In the genomic region with DNA sequence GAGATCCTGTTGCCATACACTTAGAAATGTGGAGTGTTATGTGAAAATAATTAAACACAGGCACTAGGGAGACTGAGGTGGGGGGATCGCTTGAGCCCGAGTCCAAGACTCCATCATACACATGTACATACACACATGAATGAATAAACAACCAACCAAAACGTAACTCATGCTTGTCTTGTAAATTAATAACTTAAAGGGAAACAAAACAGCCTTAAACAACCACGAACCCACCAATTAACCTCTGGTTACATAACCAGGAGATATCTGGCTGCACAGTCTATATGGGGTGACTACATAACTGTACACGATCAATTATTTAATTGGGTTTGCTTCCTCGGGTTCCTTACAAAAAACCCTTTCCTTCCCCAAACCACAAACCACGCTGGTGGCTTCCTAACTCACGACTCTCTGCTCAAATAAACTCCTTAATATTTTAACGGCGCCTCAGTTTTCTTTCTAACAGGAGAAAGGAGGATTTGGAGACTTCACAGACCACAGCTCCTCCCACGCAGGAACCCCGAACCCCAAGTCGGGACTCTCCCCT, we compare ENCODE assay signal across 8 cellular contexts. TPM values are rescaled to one million over a fixed set of nuclear protein-coding genes. Genes with fewer than 3 reads are reported as not detected.
DNase-seq lines count a peak whose midpoint lies in the region; ATAC-seq, FAIRE-seq and TF ChIP-seq lines count a peak whose summit lies in the region.

No MANE protein-coding gene starts in this region.

- peaks cover 16% of the 10 kb centered on the region for H3K4me1 Mint-ChIP-seq in type B pancreatic cell (ENCODE audit: unreplicated experiment)

- FAIRE-seq in K562 (lab: Jason Lieb, UNC), result no peak

- H3K36me3 ChIP-seq in A673 (ENCODE audit: insufficient read depth, low read length, poor library complexity, severe bottlenecking) (peaks cover 5% of the 10 kb centered on the region), KMS-11 (ENCODE audit: insufficient read depth) (no peaks in the 10 kb centered on the region; the same call in 1 of the 2 replicates), K562 (ENCODE audit: control insufficient read depth, insufficient read depth, low read length) (no peaks in the 10 kb centered on the region; the same call in 2 of the 3 replicates), liver (ENCODE audit: control insufficient read depth in 4 of 4, insufficient read depth in 3 of 4, low read depth in 1 of 4, low read length in 3 of 4) (peaks cover 0 to 2% (median 0%) of the 10 kb centered on the region in 4 donors)

- in situ Hi-C loops in K562 (cut with MboI), result no loop called here

- H3K9ac ChIP-seq in KMS-11 (peak overlapping the region; percentile 81), K562 (ENCODE audit: insufficient read depth in 1 of 2, low read depth in 2 of 2, low read length in 2 of 2) (peak overlapping the region; percentile 93 to 100), liver (ENCODE audit: low read depth in 1 of 2, low read length in 2 of 2) (peak overlapping the region; percentile 57 to 81)

- POLR2A ChIA-PET in A673 (lab: Charles Lee; ENCODE audit: low non-redundant PET) (no interaction called here), K562 (lab: Yijun Ruan, JAX) (interaction anchor here (0.6 to 1.6 kb wide), 3 partner anchors 33 to 271 kb away, joined by 3 to 8 read pairs (median 5); no protein-coding TSS in a partner anchor)

- no peaks in the 10 kb centered on the region for H4K20me1 ChIP-seq in KMS-11 (ENCODE audit: insufficient read depth)
- no peaks in the 10 kb centered on the region for H4K20me1 ChIP-seq in K562 (replicated peaks; ENCODE audit: control insufficient read depth, insufficient read depth, low read length)

- H2AFZ ChIP-seq in KMS-11 (ENCODE audit: low read depth) (peak overlapping the region; percentile 76), K562 (ENCODE audit: low read depth, low read length) (peak overlapping the region; percentile 97)

- H3K27ac ChIP-seq in A673 (ENCODE audit: low read depth, low read length, poor library complexity, severe bottlenecking), result peak overlapping the region; percentile 81
- peak overlapping the region; percentile 60 for H3K27ac ChIP-seq in KMS-11
- H3K27ac ChIP-seq in K562 (ENCODE audit: extremely low read depth, low read depth, low read length), result peak overlapping the region; percentile 85
- H3K27ac ChIP-seq in liver (ENCODE audit: low read depth in 1 of 2, low read length in 2 of 2), result peak overlapping the region; percentile 52 to 68

- no peak for TF ChIP-seq RAD21 in K562 (CRISPR knock-in tag; conservative IDR thresholded peaks at IDR 0.05 in 1 of 2, IDR thresholded peaks at IDR 0.05 in 1 of 2)
- no peak for TF ChIP-seq RAD21 in liver (IDR thresholded peaks at IDR 0.05)

- no peaks in the 10 kb centered on the region for H3K4me1 ChIP-seq in A673 (ENCODE audit: insufficient read depth, low read length, poor library complexity, severe bottlenecking)
- peaks cover 7% of the 10 kb centered on the region for H3K4me1 ChIP-seq in KMS-11 (ENCODE audit: low read depth, poor library complexity, severe bottlenecking)
- peaks cover 8 to 11% of the 10 kb centered on the region in 2 experiments; a peak in 4 of 5 replicates for H3K4me1 ChIP-seq in K562 (replicated peaks in 1 of 2; ENCODE audit: control insufficient read depth in 2 of 2, insufficient read depth in 2 of 2, low read length in 2 of 2)
- peaks cover 0 to 12% (median 5%) of the 10 kb centered on the region in 4 donors for H3K4me1 ChIP-seq in liver (ENCODE audit: control insufficient read depth in 4 of 4, insufficient read depth in 4 of 4, low read length in 3 of 4)

- WGBS in K562 (ENCODE audit: insufficient coverage, low coverage, missing lambda C conversion rate), result 2% methylated on average over 13 of the region's 13 CpGs
- 2% methylated on average over 13 of the region's 13 CpGs for WGBS in liver

- no peaks in the 10 kb centered on the region for H3K9me3 ChIP-seq in A673 (ENCODE audit: low read depth, low read length, poor library complexity, severe bottlenecking)
- H3K9me3 ChIP-seq in K562 (replicated peaks; ENCODE audit: control insufficient read depth, insufficient read depth, low read depth, low read length), result peaks cover 7% of the 10 kb centered on the region; the same call in 1 of the 2 replicates
- peaks cover 0 to 5% (median 0%) of the 10 kb centered on the region in 4 donors for H3K9me3 ChIP-seq in liver (ENCODE audit: control insufficient read depth in 4 of 4, low read length in 3 of 4)

- CTCF ChIA-PET in A673 (lab: Charles Lee) (no interaction called here), K562 (lab: Yijun Ruan, JAX; ENCODE audit: low intra/inter-chr PET ratio) (no interaction called here)

- H3K36me3 Mint-ChIP-seq in type B pancreatic cell, result peaks cover 36% of the 10 kb centered on the region

- peak; percentile 38 for DNase-seq in A673 (ENCODE audit: low spot score)
- peak in 1 of 4 experiments; percentile 17 for DNase-seq in K562 (ENCODE audit: extremely low read depth in 1 of 4, low spot score in 3 of 4)
- no peak for DNase-seq in type B pancreatic cell (ENCODE audit: extremely low spot score, unreplicated experiment)
- no peak for DNase-seq in OCI-M1 (lab: John Stamatoyannopoulos, UW)
- no peak for DNase-seq in CD1c-positive myeloid dendritic cell (ENCODE audit: extremely low spot score)

- H3K9me1 ChIP-seq in K562 (ENCODE audit: control insufficient read depth, insufficient read depth, low read length), result no peaks in the 10 kb centered on the region

- no peak for TF ChIP-seq CTCF in A673 (conservative IDR thresholded peaks at IDR 0.05; ENCODE audit: low read depth, low read length)
- TF ChIP-seq CTCF in KMS-11 (conservative IDR thresholded peaks at IDR 0.05; ENCODE audit: low read depth, low read length), result no peak
- TF ChIP-seq CTCF in K562 (IDR thresholded peaks at IDR 0.05 in 2 of 3, conservative IDR thresholded peaks at IDR 0.05 in 1 of 3; ENCODE audit: insufficient read depth in 2 of 3, low read depth in 1 of 3, low read length in 3 of 3), result no peak
- TF ChIP-seq CTCF in liver (IDR thresholded peaks at IDR 0.05; ENCODE audit: low read depth, low read length, missing input control), result no peak
- no peak for TF ChIP-seq CTCF in type B pancreatic cell (conservative IDR thresholded peaks at IDR 0.05)

- H3K4me2 ChIP-seq in KMS-11 (peak overlapping the region; percentile 72), K562 (ENCODE audit: insufficient read depth, low read length) (peak overlapping the region; percentile 87)

- no peaks in the 10 kb centered on the region for H3K27me3 Mint-ChIP-seq in type B pancreatic cell

- TF ChIP-seq POLR2A in K562 (conservative IDR thresholded peaks at IDR 0.05), result no peak

- no peaks in the 10 kb centered on the region for H3K27me3 ChIP-seq in A673 (replicated peaks; ENCODE audit: insufficient read depth, low read depth, low read length, poor library complexity)
- H3K27me3 ChIP-seq in KMS-11 (ENCODE audit: insufficient read depth, low read depth), result no peaks in the 10 kb centered on the region
- no peaks in the 10 kb centered on the region for H3K27me3 ChIP-seq in K562 (ENCODE audit: control insufficient read depth in 2 of 2, insufficient read depth in 2 of 2, low read length in 2 of 2)
- H3K27me3 ChIP-seq in liver (ENCODE audit: control insufficient read depth in 4 of 4, insufficient read depth in 4 of 4, low read length in 3 of 4), result no peaks in the 10 kb centered on the region

- peaks cover 36% of the 10 kb centered on the region for H3K79me2 ChIP-seq in KMS-11 (ENCODE audit: insufficient read depth, low read depth)
- H3K79me2 ChIP-seq in K562 (ENCODE audit: control insufficient read depth, insufficient read depth, low read length), result peaks cover 48% of the 10 kb centered on the region

- intact Hi-C loops in A673 (cut with micrococcal nuclease; ENCODE audit: unreplicated experiment), result no loop called here
- intact Hi-C loops in K562 (cut with micrococcal nuclease), result loop anchor here (1.0 to 5.0 kb wide), 3 partner anchors 27 to 171 kb away; a partner anchor contains a TSS

- peak; percentile 28 for ATAC-seq in GM18511 (IDR thresholded peaks at IDR 0.05; ENCODE audit: unreplicated experiment)
- peak; percentile 2; the same call in 2 of the 3 replicates for ATAC-seq in K562

- TSS peak; percentile 63 for BruUV-seq in A673 (replicated peaks; lab: Mats Ljungman, UMichigan)
- BruUV-seq in K562 (replicated peaks; lab: Mats Ljungman, UMichigan), result TSS peak; percentile 51

- peaks cover 12% of the 10 kb centered on the region for H3K9me3 Mint-ChIP-seq in type B pancreatic cell

- peak overlapping the region; percentile 83 for H3K4me3 ChIP-seq in A673 (ENCODE audit: low read depth, low read length, poor library complexity, severe bottlenecking)
- H3K4me3 ChIP-seq in KMS-11 (IDR thresholded peaks at IDR 0.05; ENCODE audit: insufficient read depth, low read depth, low read length), result peak overlapping the region; percentile 66
- peak overlapping the region; percentile 80 for H3K4me3 ChIP-seq in K562
- peak overlapping the region; percentile 79 to 88 (median 83) for H3K4me3 ChIP-seq in liver (ENCODE audit: low read depth in 1 of 3, low read length in 3 of 3)

- no peak for TF ChIP-seq EP300 in K562 (IDR thresholded peaks at IDR 0.05; ENCODE audit: low read length)

- peak overlapping the region; percentile 86 for H3K27ac Mint-ChIP-seq in type B pancreatic cell

- H3K4me3 Mint-ChIP-seq in type B pancreatic cell, result peak overlapping the region; percentile 91

RNA-seq across cellular contexts. Expression of a gene that starts 0.8 kb away (rescaled TPM):
- total RNA-seq in A673 (2021) (5.9 and 6.5 TPM in 2 replicates), K562 (2014; rRNA removed) (6.7 and 8.9 TPM in 2 replicates), K562 (2014; rRNA removed; fragmentation: Illumina TruSeq; extraction: Trizol) (14.5 and 17.8 TPM in 2 replicates), K562 (2015; rRNA removed; fragmentation: Illumina TruSeq; extraction: Trizol) (10.3 and 11.2 TPM in 2 replicates), K562 (2021) (7.1 and 7.9 TPM in 2 replicates), liver (1 to 10 TPM; 1.6 to 2.3 TPM), type B pancreatic cell (ENCODE audit: low replicate concordance) (6.6 and 8.5 TPM in 2 replicates)
- 4.5 and 17.1 TPM in 2 replicates for total RNA-seq in K562 (2011; cell fraction: chromatin; rRNA removed; ENCODE audit: low replicate concordance)
- total RNA-seq in K562 (2011; cell fraction: nucleolus; rRNA removed), result 2.8 and 5.1 TPM in 2 replicates
- 6.5 and 7.7 TPM in 2 replicates for total RNA-seq in K562 (2011; cell fraction: nucleoplasm; rRNA removed)
- polyA plus RNA-seq in K562 (2011; rRNA removed) (9.7 and 11.8 TPM in 2 replicates), K562 (2014; fragmentation: Illumina TruSeq; extraction: Trizol) (11.1 and 12.4 TPM in 2 replicates), K562 (2014; fragmentation: Nextera tagmentation; extraction: Ambion mirVana) (10 to 100 TPM; 17.3 to 23.4 TPM), K562 (2014; rRNA removed) (8.2 and 8.7 TPM in 2 replicates), liver (1 to 10 TPM in 1 of 2 donors, under 1 TPM in 1; 0.74 to 1.3 TPM)
- 1.1 and 2.6 TPM in 2 replicates for polyA plus RNA-seq in K562 (2011; cell fraction: cytosol; rRNA removed)
- 2.7 and 4.4 TPM in 2 replicates for polyA plus RNA-seq in K562 (2011; cell fraction: nucleus; rRNA removed)
- 5.9 and 6.1 TPM in 2 replicates for polyA plus RNA-seq in K562 (2012)
- polyA minus RNA-seq in K562 (2011; rRNA and poly(A)+ RNA removed), result 11.7 and 13.9 TPM in 2 replicates
- polyA minus RNA-seq in K562 (2011; cell fraction: cytosol; rRNA and poly(A)+ RNA removed), result 3.2 and 4.0 TPM in 2 replicates
- 3.4 and 6.0 TPM in 2 replicates for polyA minus RNA-seq in K562 (2011; cell fraction: nucleus; rRNA and poly(A)+ RNA removed)

RNA-seq across cellular contexts. Expression of a gene that starts 26.3 kb away (rescaled TPM):
- total RNA-seq in A673 (2021), result 10.3 and 13.3 TPM in 2 replicates
- 15.0 and 38.1 TPM in 2 replicates for total RNA-seq in K562 (2011; cell fraction: chromatin; rRNA removed; ENCODE audit: low replicate concordance)
- 14.7 and 18.0 TPM in 2 replicates for total RNA-seq in K562 (2011; cell fraction: nucleolus; rRNA removed)
- total RNA-seq in K562 (2011; cell fraction: nucleoplasm; rRNA removed), result 13.5 and 16.2 TPM in 2 replicates
- total RNA-seq in K562 (2014; rRNA removed), result 9.8 and 10.9 TPM in 2 replicates
- 18.3 and 21.1 TPM in 2 replicates for total RNA-seq in K562 (2014; rRNA removed; fragmentation: Illumina TruSeq; extraction: Trizol)
- total RNA-seq in K562 (2015; rRNA removed; fragmentation: Illumina TruSeq; extraction: Trizol), result 14.4 and 16.1 TPM in 2 replicates
- 8.0 and 10.2 TPM in 2 replicates for total RNA-seq in K562 (2021)
- 8.2 and 10.9 TPM in 2 replicates for polyA plus RNA-seq in K562 (2011; rRNA removed)
- polyA plus RNA-seq in K562 (2011; cell fraction: cytosol; rRNA removed), result 5.2 and 5.7 TPM in 2 replicates
- polyA plus RNA-seq in K562 (2011; cell fraction: nucleus; rRNA removed), result 3.2 and 3.9 TPM in 2 replicates
- 6.4 and 8.0 TPM in 2 replicates for polyA plus RNA-seq in K562 (2012)
- 10.3 and 12.1 TPM in 2 replicates for polyA plus RNA-seq in K562 (2014; fragmentation: Illumina TruSeq; extraction: Trizol)
- 1 to 10 TPM; 5.3 to 6.3 TPM for polyA plus RNA-seq in K562 (2014; fragmentation: Nextera tagmentation; extraction: Ambion mirVana)
- 8.2 and 9.2 TPM in 2 replicates for polyA plus RNA-seq in K562 (2014; rRNA removed)
- 15.3 and 21.4 TPM in 2 replicates for polyA minus RNA-seq in K562 (2011; rRNA and poly(A)+ RNA removed)
- polyA minus RNA-seq in K562 (2011; cell fraction: cytosol; rRNA and poly(A)+ RNA removed), result 4.2 and 5.3 TPM in 2 replicates
- polyA minus RNA-seq in K562 (2011; cell fraction: nucleus; rRNA and poly(A)+ RNA removed), result 9.8 and 17.3 TPM in 2 replicates
- 1 to 10 TPM; 2.3 to 4.2 TPM for total RNA-seq in liver
- polyA plus RNA-seq in liver, result 1 to 10 TPM; 1.2 to 2.2 TPM
- 19.8 and 21.3 TPM in 2 replicates for total RNA-seq in type B pancreatic cell (ENCODE audit: low replicate concordance)
